In the genomic region with DNA sequence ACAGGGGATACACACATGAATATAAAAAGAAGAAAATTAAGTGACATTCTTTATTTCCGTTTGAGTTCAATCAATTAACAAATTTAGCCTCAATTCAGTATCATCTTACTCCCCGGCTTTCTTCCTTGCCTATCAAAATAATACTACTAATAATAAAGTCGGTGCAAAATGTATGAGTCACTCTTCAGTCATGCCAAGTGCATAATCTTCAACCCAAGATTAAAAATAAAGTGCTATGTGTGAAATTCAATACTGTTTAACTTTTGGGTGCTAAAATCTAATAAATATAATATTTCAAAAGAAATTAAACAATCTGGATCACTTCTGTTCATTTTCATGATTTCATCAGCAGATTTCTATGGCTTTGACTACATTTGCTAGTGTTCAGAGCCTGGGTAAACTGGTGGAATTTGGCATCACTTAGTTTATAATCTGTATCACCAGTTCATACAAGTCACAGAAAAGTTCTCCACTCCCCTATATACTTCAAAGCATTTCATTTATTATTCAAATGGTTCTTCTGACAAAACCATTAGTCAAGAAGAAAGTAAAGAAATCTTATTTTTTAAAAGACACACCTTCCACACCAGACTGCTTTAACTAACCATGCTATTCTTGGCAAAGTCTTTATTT, we compare ENCODE assay signal across 1 cellular context.
TF ChIP-seq lines count a peak whose summit lies in the region.

No MANE protein-coding gene starts in this region.

TF ChIP-seq in SK-N-SH, 30 proteins besides CTCF, POLR2A, EP300 and RAD21 (continued from another document):
- TF ChIP-seq, protein P1, sequence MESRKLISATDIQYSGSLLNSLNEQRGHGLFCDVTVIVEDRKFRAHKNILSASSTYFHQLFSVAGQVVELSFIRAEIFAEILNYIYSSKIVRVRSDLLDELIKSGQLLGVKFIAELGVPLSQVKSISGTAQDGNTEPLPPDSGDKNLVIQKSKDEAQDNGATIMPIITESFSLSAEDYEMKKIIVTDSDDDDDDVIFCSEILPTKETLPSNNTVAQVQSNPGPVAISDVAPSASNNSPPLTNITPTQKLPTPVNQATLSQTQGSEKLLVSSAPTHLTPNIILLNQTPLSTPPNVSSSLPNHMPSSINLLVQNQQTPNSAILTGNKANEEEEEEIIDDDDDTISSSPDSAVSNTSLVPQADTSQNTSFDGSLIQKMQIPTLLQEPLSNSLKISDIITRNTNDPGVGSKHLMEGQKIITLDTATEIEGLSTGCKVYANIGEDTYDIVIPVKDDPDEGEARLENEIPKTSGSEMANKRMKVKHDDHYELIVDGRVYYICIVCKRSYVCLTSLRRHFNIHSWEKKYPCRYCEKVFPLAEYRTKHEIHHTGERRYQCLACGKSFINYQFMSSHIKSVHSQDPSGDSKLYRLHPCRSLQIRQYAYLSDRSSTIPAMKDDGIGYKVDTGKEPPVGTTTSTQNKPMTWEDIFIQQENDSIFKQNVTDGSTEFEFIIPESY (IDR thresholded peaks at IDR 0.05; ENCODE audit: borderline replicate concordance, low read depth) = no peak
- TF ChIP-seq NFIC (IDR thresholded peaks at IDR 0.05; ENCODE audit: borderline replicate concordance) (no peak; the same call in 1 of the 2 replicates), POLR2AphosphoS5 (IDR thresholded peaks at IDR 0.05; ENCODE audit: low read depth, low read length) (no peak; the same call in 1 of the 2 replicates), ELF1 (IDR thresholded peaks at IDR 0.05) (no peak), SMC3 (IDR thresholded peaks at IDR 0.05; ENCODE audit: low read depth, low read length) (no peak), YY1 (IDR thresholded peaks at IDR 0.05; ENCODE audit: low read depth) (no peak), FOXJ3 (CRISPR knock-in tag; IDR thresholded peaks at IDR 0.05) (no peak), NRF1 (IDR thresholded peaks at IDR 0.05; ENCODE audit: low read depth, low read length) (no peak), RFX5 (IDR thresholded peaks at IDR 0.05; ENCODE audit: low read length) (no peak), RCOR1 (IDR thresholded peaks at IDR 0.05; ENCODE audit: low read length) (no peak), FOSL2 (IDR thresholded peaks at IDR 0.05; ENCODE audit: borderline replicate concordance, low read depth) (peak; percentile 73), EZH2phosphoT487 (IDR thresholded peaks at IDR 0.05; ENCODE audit: borderline replicate concordance, low read depth) (no peak), GATA2 (CRISPR knock-in tag; IDR thresholded peaks at IDR 0.05) (no peak), JUND (IDR thresholded peaks at IDR 0.05) (peak; percentile 84), MEF2A (IDR thresholded peaks at IDR 0.05; ENCODE audit: borderline replicate concordance, low read depth) (peak; percentile 46; the same call in 1 of the 2 replicates)
- TF ChIP-seq, protein P2, sequence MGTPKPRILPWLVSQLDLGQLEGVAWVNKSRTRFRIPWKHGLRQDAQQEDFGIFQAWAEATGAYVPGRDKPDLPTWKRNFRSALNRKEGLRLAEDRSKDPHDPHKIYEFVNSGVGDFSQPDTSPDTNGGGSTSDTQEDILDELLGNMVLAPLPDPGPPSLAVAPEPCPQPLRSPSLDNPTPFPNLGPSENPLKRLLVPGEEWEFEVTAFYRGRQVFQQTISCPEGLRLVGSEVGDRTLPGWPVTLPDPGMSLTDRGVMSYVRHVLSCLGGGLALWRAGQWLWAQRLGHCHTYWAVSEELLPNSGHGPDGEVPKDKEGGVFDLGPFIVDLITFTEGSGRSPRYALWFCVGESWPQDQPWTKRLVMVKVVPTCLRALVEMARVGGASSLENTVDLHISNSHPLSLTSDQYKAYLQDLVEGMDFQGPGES (IDR thresholded peaks at IDR 0.05; ENCODE audit: low read depth, low read length) = no peak
